ENCODE assay signal across 24 cellular contexts in the genomic region with DNA sequence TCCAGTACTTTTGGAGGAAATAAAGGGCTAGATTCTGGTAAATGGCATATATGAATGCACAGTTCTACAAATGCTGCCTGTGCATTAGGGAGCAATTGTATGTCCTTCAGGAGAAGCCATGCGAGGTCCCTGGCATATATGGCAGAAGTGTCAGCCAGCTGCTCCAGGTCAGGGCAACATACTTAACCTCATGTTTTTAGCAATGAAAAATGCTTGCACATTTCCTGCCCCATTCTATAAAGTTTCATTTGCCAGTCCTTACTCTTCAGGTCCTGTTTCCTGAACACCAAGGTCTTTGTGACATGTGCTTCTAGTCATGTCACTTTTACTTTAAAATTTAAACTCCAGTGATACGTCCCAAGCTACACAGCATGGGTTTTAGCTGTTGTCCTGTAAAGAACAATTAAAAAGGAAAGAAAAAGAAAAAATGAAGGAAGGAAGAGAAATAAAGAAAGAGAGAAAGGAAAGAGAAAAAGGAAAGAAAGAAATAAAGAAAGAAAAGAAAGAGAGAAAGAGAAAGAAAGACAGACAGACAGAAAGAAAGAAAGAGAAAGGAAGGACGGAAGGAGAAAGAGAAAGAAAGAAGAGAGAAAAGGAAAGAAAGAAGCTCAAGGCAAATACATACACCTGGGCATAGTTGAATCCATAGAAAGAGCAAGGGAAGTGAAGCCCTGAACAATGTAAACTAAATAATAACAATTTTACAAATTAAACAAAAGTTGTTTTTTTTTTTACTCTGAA. TPM values are rescaled to one million over a fixed set of nuclear protein-coding genes. Genes with fewer than 3 reads are reported as not detected.
"Had no signal": no experiment of that assay in that cellular context is flagged by ENCODE, and none has a peak within 500 bp of the region (broad histone marks: within the 10 kb centered on the region; RNA-seq: fewer than 3 reads in every experiment).

No MANE protein-coding gene starts in this region.

- H3K27me3 Mint-ChIP-seq: activated CD8-positive, alpha-beta T cell treated with anti-CD3 and anti-CD28 coated beads for 36 hours had no signal

- DNase-seq: activated CD4-positive, alpha-beta T cell treated with anti-CD3 and anti-CD28 coated beads for 4 hours; activated CD8-positive, alpha-beta memory T cell treated with anti-CD3 and anti-CD28 coated beads, Interleukin-2, amount 50 U/mL, for 4 hours; activated CD8-positive, alpha-beta T cell treated with anti-CD3 and anti-CD28 coated beads for 36 hours; activated gamma-delta T cell treated with Interleukin-2 at 50 U/mL for 16 hours; activated naive CD4-positive, alpha-beta T cell treated with anti-CD3 and anti-CD28 coated beads, Interleukin-2, amount 50 U/mL, for 16 hours; activated naive CD8-positive, alpha-beta T cell treated with anti-CD3 and anti-CD28 coated beads, Interleukin-2, amount 10 ng/mL, durations not matched to agents 7 days and 5 days; activated T-cell treated with anti-CD3 and anti-CD28 coated beads, Interleukin-2, amount 50 U/mL, for 72 hours; adrenal gland; anterior cingulate cortex; caudate nucleus; NCI-H1105 treated with DMSO at 0.1 percent for 48 hours; NCI-H146; NCI-H187 treated with DMSO at 0.1 percent for 48 hours; NCI-H2171; NCI-H2227 treated with DMSO at 0.1 percent for 48 hours; NCI-H526; NCI-H774; SIG-M5; T-helper 1 cell had no signal

- H3K4me3 ChIP-seq: adrenal gland, breast epithelium had no signal

- ATAC-seq: activated CD4-positive, CD25-positive, alpha-beta regulatory T cell treated with anti-CD3 and anti-CD28 coated beads, Interleukin-2, amount 50 U/mL, for 24 hours; activated CD8-positive, alpha-beta T cell treated with anti-CD3 and anti-CD28 coated beads for 36 hours; activated T-cell treated with anti-CD3 and anti-CD28 coated beads, Interleukin-2, amount 50 U/mL, for 72 hours had no signal

- H3K9me3 Mint-ChIP-seq: activated CD8-positive, alpha-beta T cell treated with anti-CD3 and anti-CD28 coated beads for 36 hours; activated T-helper 2 cell treated with anti-CD3 and anti-CD28 coated beads, Interferon-gamma antibody, Interleukin-2, Interleukin-4, amounts not matched to agents 10 μg/mL and 5 μg/mL and 100 μg/mL, durations not matched to agents 14 hours and 24 hours and 36 hours had no signal

- H3K27ac Mint-ChIP-seq: activated CD8-positive, alpha-beta T cell treated with anti-CD3 and anti-CD28 coated beads for 36 hours; activated naive CD8-positive, alpha-beta T cell treated with anti-CD3 and anti-CD28 coated beads, Interleukin-2, amount 10 ng/mL, durations not matched to agents 7 days and 5 days; activated T-cell treated with anti-CD3 and anti-CD28 coated beads, Interleukin-2, amount 50 U/mL, for 72 hours; activated T-helper 2 cell treated with anti-CD3 and anti-CD28 coated beads, Interferon-gamma antibody, Interleukin-2, Interleukin-4, amounts not matched to agents 10 μg/mL and 5 μg/mL and 100 μg/mL, durations not matched to agents 14 hours and 24 hours and 36 hours had no signal

- H3K4me3 Mint-ChIP-seq: activated CD8-positive, alpha-beta T cell treated with anti-CD3 and anti-CD28 coated beads for 36 hours; activated naive CD8-positive, alpha-beta T cell treated with anti-CD3 and anti-CD28 coated beads, Interleukin-2, amount 10 ng/mL, durations not matched to agents 7 days and 5 days; activated T-cell treated with anti-CD3 and anti-CD28 coated beads, Interleukin-2, amount 50 U/mL, for 72 hours had no signal

- H3K4me1 Mint-ChIP-seq: activated naive CD8-positive, alpha-beta T cell treated with anti-CD3 and anti-CD28 coated beads, Interleukin-2, amount 10 ng/mL, durations not matched to agents 7 days and 5 days had no signal

- H3K27ac ChIP-seq: adrenal gland, breast epithelium had no signal

- H3K9me3 ChIP-seq: adrenal gland, breast epithelium had no signal

- H3K36me3 ChIP-seq: adrenal gland, breast epithelium had no signal

- H3K27me3 ChIP-seq: adrenal gland, breast epithelium had no signal

- H3K4me1 ChIP-seq: adrenal gland, breast epithelium had no signal

- H3K36me3 Mint-ChIP-seq: activated naive CD8-positive, alpha-beta T cell treated with anti-CD3 and anti-CD28 coated beads, Interleukin-2, amount 10 ng/mL, durations not matched to agents 7 days and 5 days had no signal

RNA-seq across cellular contexts. Expression of a gene that starts 20.1 kb away (rescaled TPM):
- total RNA-seq: activated T-helper 2 cell treated with anti-CD3 and anti-CD28 coated beads, Interferon-gamma antibody, Interleukin-2, Interleukin-4, amounts not matched to agents 10 μg/mL and 5 μg/mL and 100 μg/mL, durations not matched to agents 14 hours and 24 hours and 36 hours; OCI-LY7; T-helper 2 cell treated with Interferon-gamma antibody and Interleukin-4, amounts not matched to agents 100 ng/mL and 5 ng/mL, for 36 hours had no signal
